1 cellular context compared by ENCODE assay signal in the genomic region with DNA sequence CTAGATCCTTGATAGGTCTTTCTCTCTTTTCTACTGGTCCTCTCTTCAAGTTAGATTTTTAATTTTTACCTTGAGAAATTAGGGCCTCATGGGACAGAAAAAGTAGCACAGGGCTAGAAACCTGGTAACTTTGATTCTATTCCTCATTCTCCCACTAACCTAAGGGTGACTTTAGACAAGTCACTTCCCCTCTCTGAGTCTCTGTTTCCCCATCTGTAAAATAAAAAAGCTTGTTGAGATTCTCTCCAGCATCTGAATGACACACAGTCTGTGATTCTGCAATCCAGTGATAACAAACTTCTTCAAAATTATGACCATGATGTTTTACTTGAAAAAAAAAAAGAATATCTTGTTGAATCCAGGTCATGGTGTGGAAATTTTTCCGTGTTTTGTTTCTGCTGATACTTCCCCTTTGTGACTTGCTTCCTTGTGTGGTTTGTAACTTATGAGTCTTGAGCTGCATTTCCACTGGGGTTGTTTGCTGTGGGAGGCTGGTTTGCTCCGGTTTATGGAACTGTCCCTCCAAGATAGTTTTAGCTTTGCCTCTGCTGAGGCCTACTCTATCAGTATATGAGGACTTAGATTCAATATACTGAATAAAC.
TF ChIP-seq lines count a peak whose summit lies in the region.

No MANE protein-coding gene starts in this region.

TF ChIP-seq in GM12878, 131 proteins besides CTCF, POLR2A, EP300 and RAD21:
- TF ChIP-seq, protein P1, sequence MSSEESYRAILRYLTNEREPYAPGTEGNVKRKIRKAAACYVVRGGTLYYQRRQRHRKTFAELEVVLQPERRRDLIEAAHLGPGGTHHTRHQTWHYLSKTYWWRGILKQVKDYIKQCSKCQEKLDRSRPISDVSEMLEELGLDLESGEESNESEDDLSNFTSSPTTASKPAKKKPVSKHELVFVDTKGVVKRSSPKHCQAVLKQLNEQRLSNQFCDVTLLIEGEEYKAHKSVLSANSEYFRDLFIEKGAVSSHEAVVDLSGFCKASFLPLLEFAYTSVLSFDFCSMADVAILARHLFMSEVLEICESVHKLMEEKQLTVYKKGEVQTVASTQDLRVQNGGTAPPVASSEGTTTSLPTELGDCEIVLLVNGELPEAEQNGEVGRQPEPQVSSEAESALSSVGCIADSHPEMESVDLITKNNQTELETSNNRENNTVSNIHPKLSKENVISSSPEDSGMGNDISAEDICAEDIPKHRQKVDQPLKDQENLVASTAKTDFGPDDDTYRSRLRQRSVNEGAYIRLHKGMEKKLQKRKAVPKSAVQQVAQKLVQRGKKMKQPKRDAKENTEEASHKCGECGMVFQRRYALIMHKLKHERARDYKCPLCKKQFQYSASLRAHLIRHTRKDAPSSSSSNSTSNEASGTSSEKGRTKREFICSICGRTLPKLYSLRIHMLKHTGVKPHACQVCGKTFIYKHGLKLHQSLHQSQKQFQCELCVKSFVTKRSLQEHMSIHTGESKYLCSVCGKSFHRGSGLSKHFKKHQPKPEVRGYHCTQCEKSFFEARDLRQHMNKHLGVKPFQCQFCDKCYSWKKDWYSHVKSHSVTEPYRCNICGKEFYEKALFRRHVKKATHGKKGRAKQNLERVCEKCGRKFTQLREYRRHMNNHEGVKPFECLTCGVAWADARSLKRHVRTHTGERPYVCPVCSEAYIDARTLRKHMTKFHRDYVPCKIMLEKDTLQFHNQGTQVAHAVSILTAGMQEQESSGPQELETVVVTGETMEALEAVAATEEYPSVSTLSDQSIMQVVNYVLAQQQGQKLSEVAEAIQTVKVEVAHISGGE (CRISPR knock-in tag; IDR thresholded peaks at IDR 0.05): no peak
- TF ChIP-seq SMAD1 (IDR thresholded peaks at IDR 0.05; ENCODE audit: low read depth, partially characterized antibody) (no peak), RUNX3 (IDR thresholded peaks at IDR 0.05; ENCODE audit: low read length) (peak; percentile 31; the same call in 1 of the 2 replicates), TCF12 (IDR thresholded peaks at IDR 0.05; ENCODE audit: low read depth, low read length) (no peak), EED (IDR thresholded peaks at IDR 0.05; ENCODE audit: low read depth) (0 out of 2 replicates have a peak, but pooled peaks have one; percentile 28), MTA2 (IDR thresholded peaks at IDR 0.05; ENCODE audit: low read depth) (no peak), ETV6 (conservative IDR thresholded peaks at IDR 0.05 in 1 of 2, IDR thresholded peaks at IDR 0.05 in 1 of 2; ENCODE audit: borderline replicate concordance in 1 of 2, low read depth in 1 of 2) (peak in 1 of 2 experiments; percentile 29; a peak in 1 of 4 replicates), CBX3 (IDR thresholded peaks at IDR 0.05; ENCODE audit: borderline replicate concordance, low read depth) (no peak)
